ENCODE assay signal across 23 cellular contexts in the genomic region with DNA sequence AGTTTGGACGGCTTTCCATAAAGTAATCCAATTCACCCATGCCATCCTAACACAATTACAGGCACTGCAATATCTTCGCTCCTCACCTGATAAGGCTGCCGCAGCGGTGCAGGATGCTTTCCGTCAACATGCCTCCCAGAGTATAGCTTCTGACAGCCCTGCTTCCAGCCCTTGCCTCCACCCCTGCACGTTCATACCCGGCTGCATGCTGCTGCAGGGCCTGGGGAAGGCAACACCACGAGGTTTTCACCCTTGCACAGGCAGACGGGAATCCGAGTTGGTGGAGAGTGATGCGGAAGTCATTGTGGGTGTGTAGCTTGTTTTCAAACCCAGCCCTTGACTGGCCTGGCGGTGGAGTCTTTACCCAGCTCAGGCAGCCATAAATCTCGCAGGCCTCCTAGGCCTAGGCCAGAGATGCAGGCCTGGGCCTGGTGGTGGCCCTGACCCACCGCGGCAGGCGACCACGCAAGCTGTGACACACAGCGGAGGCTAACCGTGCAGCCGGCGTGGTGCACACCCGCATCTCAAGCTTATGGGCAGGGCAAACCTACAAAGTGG. TPM values are rescaled to one million over a fixed set of nuclear protein-coding genes. Genes with fewer than 3 reads are reported as not detected.
A peak's percentile ranks its signal among the peaks of the same experiment; 100 is the strongest.
DNase-seq lines count a peak whose midpoint lies in the region; ATAC-seq and TF ChIP-seq lines count a peak whose summit lies in the region.
"Had no signal": no experiment of that assay in that cellular context is flagged by ENCODE, and none has a peak within 500 bp of the region (broad histone marks: within the 10 kb centered on the region; RNA-seq: fewer than 3 reads in every experiment).

No MANE protein-coding gene starts in this region.

- H4K20me1 ChIP-seq in SK-N-SH (ENCODE audit: insufficient read depth) = no peaks in the 10 kb centered on the region

- TF ChIP-seq EP300 in SK-N-SH (IDR thresholded peaks at IDR 0.05; ENCODE audit: borderline replicate concordance in 1 of 2, low read depth in 1 of 2, low read length in 1 of 2) = peak in 1 of 2 experiments; percentile 80; a peak in 2 of 4 replicates

- H3K27me3 Mint-ChIP-seq in activated CD4-positive, alpha-beta T cell treated with anti-CD3 and anti-CD28 coated beads for 36 hours = peaks cover 28% of the 10 kb centered on the region
- peaks cover 16 to 68% (median 40%) of the 10 kb centered on the region in 5 donors for H3K27me3 Mint-ChIP-seq in naive thymus-derived CD8-positive, alpha-beta T cell

- no peaks in the 10 kb centered on the region for H3K9me2 ChIP-seq in SK-N-SH

- H3K27ac Mint-ChIP-seq in activated CD4-positive, alpha-beta T cell treated with anti-CD3 and anti-CD28 coated beads for 36 hours = no peak overlapping the region
- no peak overlapping the region for H3K27ac Mint-ChIP-seq in naive thymus-derived CD8-positive, alpha-beta T cell
- H3K27ac Mint-ChIP-seq: CD4-positive, alpha-beta T cell had no signal

- POLR2A ChIA-PET in SK-N-SH (lab: Yijun Ruan, JAX) = interaction anchor here (0.6 to 0.9 kb wide), 2 partner anchors 9 to 62 kb away, joined by 3 to 4 read pairs; no protein-coding TSS in a partner anchor
- POLR2A ChIA-PET in activated CD4-positive, alpha-beta T cell treated with anti-CD3 and anti-CD28 coated beads for 36 hours (lab: Charles Lee) = no interaction called here
- POLR2A ChIA-PET in naive thymus-derived CD8-positive, alpha-beta T cell (lab: Charles Lee) = no interaction called here

- no peaks in the 10 kb centered on the region for H3K4me1 Mint-ChIP-seq in activated CD4-positive, alpha-beta T cell treated with anti-CD3 and anti-CD28 coated beads for 36 hours
- H3K4me1 Mint-ChIP-seq in naive thymus-derived CD8-positive, alpha-beta T cell = no peaks in the 10 kb centered on the region

- H3K4me1 ChIP-seq in BE2C (peaks cover 50% of the 10 kb centered on the region), SK-N-SH (ENCODE audit: control insufficient read depth in 1 of 2, insufficient read depth in 2 of 2, low read depth in 1 of 2, low read length in 1 of 2) (peaks cover 0 to 26% of the 10 kb centered on the region in 2 experiments; a peak in 3 of 4 replicates), right cardiac atrium (ENCODE audit: control insufficient read depth, insufficient read depth, low read length) (peaks cover 11% of the 10 kb centered on the region), gastrocnemius medialis (peaks cover 62 to 64% of the 10 kb centered on the region in 2 donors), testis (peaks cover under 1% of the 10 kb centered on the region)
- H3K4me1 ChIP-seq: adrenal gland, SJSA1 had no signal

- TF ChIP-seq RAD21 in SK-N-SH (IDR thresholded peaks at IDR 0.05; ENCODE audit: low read length) = no peak

- H2AFZ ChIP-seq in SK-N-SH (ENCODE audit: low read depth) = no peak overlapping the region

- no peak overlapping the region for H3K9ac ChIP-seq in SK-N-SH

- H3K36me3 ChIP-seq in BE2C (peaks cover 12% of the 10 kb centered on the region; the same call in 1 of the 2 replicates), SK-N-SH (replicated peaks in 1 of 2; ENCODE audit: control insufficient read depth in 1 of 2, insufficient read depth in 2 of 2, low read length in 1 of 2) (no peaks in the 10 kb centered on the region), gastrocnemius medialis (no peaks in the 10 kb centered on the region), testis (ENCODE audit: low read depth, missing control alignments) (no peaks in the 10 kb centered on the region)
- H3K36me3 ChIP-seq: adrenal gland, SJSA1 had no signal

- no peak overlapping the region for H3K27ac ChIP-seq in SK-N-SH (ENCODE audit: low read depth in 2 of 2, low read length in 1 of 2)
- H3K27ac ChIP-seq in right cardiac atrium (ENCODE audit: low read length) = peak overlapping the region; percentile 2
- H3K27ac ChIP-seq in gastrocnemius medialis = peak overlapping the region; percentile 76 to 84 (median 80)
- no peak overlapping the region for H3K27ac ChIP-seq in testis
- H3K27ac ChIP-seq: adrenal gland, SJSA1, VCaP had no signal

- TF ChIP-seq CTCF in BE2C (IDR thresholded peaks at IDR 0.05; ENCODE audit: low read depth, low read length) (no peak), SK-N-SH (IDR thresholded peaks at IDR 0.05) (no peak), gastrocnemius medialis (IDR thresholded peaks at IDR 0.05 in 4 of 5, conservative IDR thresholded peaks at IDR 0.05 in 1 of 5) (no peak), testis (IDR thresholded peaks at IDR 0.05) (no peak)

- no peaks in the 10 kb centered on the region for H3K9me3 Mint-ChIP-seq in activated CD4-positive, alpha-beta T cell treated with anti-CD3 and anti-CD28 coated beads for 36 hours (ENCODE audit: low read depth)
- H3K9me3 Mint-ChIP-seq in naive thymus-derived CD8-positive, alpha-beta T cell = peaks cover 0 to 4% (median 0%) of the 10 kb centered on the region in 9 donors
- H3K9me3 Mint-ChIP-seq: CD4-positive, alpha-beta T cell had no signal

- in situ Hi-C loops in gastrocnemius medialis (cut with MboI; ENCODE audit: low sequenced_read_pairs in 4 of 4) = loop anchor here in 1 of 4 donors (25.0 kb wide), 1 partner anchor 914 kb away; no protein-coding TSS in a partner anchor

- no peaks in the 10 kb centered on the region for H3F3A ChIP-seq in SK-N-SH (replicated peaks; ENCODE audit: insufficient read depth)

- WGBS in SK-N-SH (ENCODE audit: low lambda C conversion rate) = 38% methylated on average over 14 of the region's 22 CpGs
- 60% methylated on average over 22 of the region's 22 CpGs for WGBS in right cardiac atrium
- WGBS in testis, 2 donors = 91 to 93% methylated on average over 18 to 22 of the region's 22 CpGs

- peak in 1 of 2 donors; percentile 17 for ATAC-seq in right cardiac atrium
- ATAC-seq in gastrocnemius medialis = no peak
- ATAC-seq in activated CD4-positive, alpha-beta T cell treated with anti-CD3 and anti-CD28 coated beads for 36 hours = no peak
- ATAC-seq in naive thymus-derived CD8-positive, alpha-beta T cell = no peak
- ATAC-seq: PC-3 had no signal

- no peak overlapping the region for H3K4me2 ChIP-seq in SK-N-SH

- no peak overlapping the region for H3K4me3 ChIP-seq in BE2C (ENCODE audit: low read depth, low read length)
- no peak overlapping the region for H3K4me3 ChIP-seq in SK-N-SH (ENCODE audit: low read depth in 2 of 2, low read length in 1 of 2)
- H3K4me3 ChIP-seq in right cardiac atrium (ENCODE audit: low read length) = no peak overlapping the region
- no peak overlapping the region for H3K4me3 ChIP-seq in gastrocnemius medialis
- no peak overlapping the region for H3K4me3 ChIP-seq in testis
- H3K4me3 ChIP-seq: adrenal gland, SJSA1 had no signal

- DNase-seq in BE2C (peak; percentile 89), SK-N-SH (peak; percentile 86), right cardiac atrium (peak in 2 of 3 donors; percentile 50 to 70), gastrocnemius medialis (no peak), NCI-H345 (lab: John Stamatoyannopoulos, UW) (no peak), testis (no peak)
- no peak for DNase-seq in activated CD4-positive, alpha-beta T cell treated with anti-CD3 and anti-CD28 coated beads for 36 hours
- DNase-seq in naive thymus-derived CD8-positive, alpha-beta T cell = no peak
- DNase-seq: activated CD8-positive, alpha-beta memory T cell treated with anti-CD3 and anti-CD28 coated beads, Interleukin-2, amount 50 U/mL, for 4 hours; activated gamma-delta T cell; adrenal gland; CD4-positive, alpha-beta T cell; DMS 273 treated with DMSO at 0.1 percent for 48 hours; GF-D8; MM.1S; NCI-H187; NCI-H2227 treated with DMSO at 0.1 percent for 48 hours; PC-3; stimulated activated CD4-positive, alpha-beta T cell treated with anti-CD3 and anti-CD28 coated beads, Interleukin-15, amount 100 ng/mL, for 24 hours had no signal

- no peak for TF ChIP-seq POLR2A in gastrocnemius medialis (IDR thresholded peaks at IDR 0.05)
- TF ChIP-seq POLR2A in testis (IDR thresholded peaks at IDR 0.05) = no peak

- no peaks in the 10 kb centered on the region for H3K36me3 Mint-ChIP-seq in activated CD4-positive, alpha-beta T cell treated with anti-CD3 and anti-CD28 coated beads for 36 hours (ENCODE audit: low read depth)
- H3K36me3 Mint-ChIP-seq in naive thymus-derived CD8-positive, alpha-beta T cell = peaks cover 0 to 4% (median 0%) of the 10 kb centered on the region in 3 donors

- CTCF ChIA-PET in SK-N-SH (lab: Yijun Ruan, JAX) = interaction anchor here (0.8 to 8.4 kb wide), 4 partner anchors 19 to 98 kb away, joined by 3 to 55 read pairs (median 12); no protein-coding TSS in a partner anchor
- CTCF ChIA-PET in activated CD4-positive, alpha-beta T cell treated with anti-CD3 and anti-CD28 coated beads for 36 hours (lab: Charles Lee) = interaction anchor here (0.8 kb wide), 1 partner anchor 36 kb away, joined by 4 read pairs; no protein-coding TSS in a partner anchor

- H3K27me3 ChIP-seq in BE2C (no peaks in the 10 kb centered on the region), SK-N-SH (ENCODE audit: insufficient read depth) (no peaks in the 10 kb centered on the region), right cardiac atrium (ENCODE audit: control insufficient read depth, insufficient read depth) (no peaks in the 10 kb centered on the region), gastrocnemius medialis (peaks cover 5 to 15% (median 9%) of the 10 kb centered on the region in 3 donors), testis (no peaks in the 10 kb centered on the region)
- H3K27me3 ChIP-seq: SJSA1 had no signal

- intact Hi-C loops in right cardiac atrium (cut with DNase I) = no loop called here
- intact Hi-C loops in gastrocnemius medialis (cut with DNase I; ENCODE audit: low total_unique reads) = loop anchor here (5.0 kb wide), 1 partner anchor 1054 kb away; no protein-coding TSS in a partner anchor
- intact Hi-C loops in activated CD4-positive, alpha-beta T cell treated with anti-CD3 and anti-CD28 coated beads for 36 hours (cut with DNase I, micrococcal nuclease) = loop anchor here in 1 of 2 experiments (5.0 kb wide), 1 partner anchor 54 kb away; no protein-coding TSS in a partner anchor
- intact Hi-C loops in testis (cut with DNase I; ENCODE audit: low total_unique reads) = no loop called here

- no peaks in the 10 kb centered on the region for H3K79me2 ChIP-seq in SK-N-SH (ENCODE audit: insufficient read depth)

- H3K9me3 ChIP-seq in BE2C = no peaks in the 10 kb centered on the region
- H3K9me3 ChIP-seq in SK-N-SH = no peaks in the 10 kb centered on the region
- no peaks in the 10 kb centered on the region for H3K9me3 ChIP-seq in right cardiac atrium (ENCODE audit: control insufficient read depth, low read length)
- H3K9me3 ChIP-seq in gastrocnemius medialis = no peaks in the 10 kb centered on the region
- H3K9me3 ChIP-seq in testis = no peaks in the 10 kb centered on the region
- H3K9me3 ChIP-seq: adrenal gland, SJSA1 had no signal

- no peak overlapping the region for H3K4me3 Mint-ChIP-seq in activated CD4-positive, alpha-beta T cell treated with anti-CD3 and anti-CD28 coated beads for 36 hours
- H3K4me3 Mint-ChIP-seq in naive thymus-derived CD8-positive, alpha-beta T cell = no peak overlapping the region
- H3K4me3 Mint-ChIP-seq: CD4-positive, alpha-beta T cell had no signal

RNA-seq across cellular contexts. Expression of a gene that starts 12.7 kb away (rescaled TPM):
- 16.9 TPM for polyA plus RNA-seq in BE2C (2012; ENCODE audit: insufficient read depth, insufficient read length, low read depth)
- polyA plus RNA-seq in SK-N-SH (2012; rRNA removed) (not detected in 2 replicates), right cardiac atrium (8.5 TPM), testis (ENCODE audit: insufficient read depth, low read depth, low replicate concordance) (4.0 TPM)
- 0.01 TPM in 1 of 2 replicates, not detected in the other for polyA plus RNA-seq in SK-N-SH (2012; cell fraction: cytosol; rRNA removed)
- polyA plus RNA-seq in SK-N-SH (2012; cell fraction: nucleus; rRNA removed) = not detected in 2 replicates
- total RNA-seq in right cardiac atrium (1 to 10 TPM; 4.4 to 9.7 (median 7.7) TPM), gastrocnemius medialis (10 to 100 TPM in 1 of 4 donors, 1 to 10 TPM in 3; 5.5 to 10.4 (median 8.2) TPM), testis (1 to 10 TPM; 6.0 to 7.6 TPM)
- not detected for total RNA-seq in activated CD4-positive, alpha-beta T cell treated with anti-CD3 and anti-CD28 coated beads for 36 hours
- total RNA-seq in naive thymus-derived CD8-positive, alpha-beta T cell = not detected
- polyA plus RNA-seq in naive thymus-derived CD8-positive, alpha-beta T cell = not detected
- total RNA-seq: CD4-positive, alpha-beta T cell; kidney epithelial cell; PC-3; SJSA1; T-helper 2 cell treated with Interferon-gamma antibody and Interleukin-4, amounts not matched to agents 100 ng/mL and 5 ng/mL, for 36 hours had no signal

Comparison
In these comparisons a context has a peak if more than half of its experiments do, and no peak if none do; other contexts are left out.
1. DNase-seq: peak in BE2C (single experiment), SK-N-SH (single experiment) and right cardiac atrium (2 of 3); none in gastrocnemius medialis (0 of 2), activated CD4-positive, alpha-beta T cell treated with anti-CD3 and anti-CD28 coated beads for 36 hours (single experiment), NCI-H345 (single experiment), testis (single experiment) and naive thymus-derived CD8-positive, alpha-beta T cell (0 of 10).
2. H3K27ac ChIP-seq: peak in right cardiac atrium (single experiment) and gastrocnemius medialis (4 of 4); none in SK-N-SH (0 of 2) and testis (0 of 2).
3. RNA of a gene that starts 12.7 kb away (total RNA-seq): 4.4 to 9.7 TPM in right cardiac atrium, 5.5 to 10.4 TPM in gastrocnemius medialis and 6.0 to 7.6 TPM in testis; not detected in activated CD4-positive, alpha-beta T cell treated with anti-CD3 and anti-CD28 coated beads for 36 hours and not detected in naive thymus-derived CD8-positive, alpha-beta T cell; every median in the first group is over 4 times any median in the second.